In the genomic region with DNA sequence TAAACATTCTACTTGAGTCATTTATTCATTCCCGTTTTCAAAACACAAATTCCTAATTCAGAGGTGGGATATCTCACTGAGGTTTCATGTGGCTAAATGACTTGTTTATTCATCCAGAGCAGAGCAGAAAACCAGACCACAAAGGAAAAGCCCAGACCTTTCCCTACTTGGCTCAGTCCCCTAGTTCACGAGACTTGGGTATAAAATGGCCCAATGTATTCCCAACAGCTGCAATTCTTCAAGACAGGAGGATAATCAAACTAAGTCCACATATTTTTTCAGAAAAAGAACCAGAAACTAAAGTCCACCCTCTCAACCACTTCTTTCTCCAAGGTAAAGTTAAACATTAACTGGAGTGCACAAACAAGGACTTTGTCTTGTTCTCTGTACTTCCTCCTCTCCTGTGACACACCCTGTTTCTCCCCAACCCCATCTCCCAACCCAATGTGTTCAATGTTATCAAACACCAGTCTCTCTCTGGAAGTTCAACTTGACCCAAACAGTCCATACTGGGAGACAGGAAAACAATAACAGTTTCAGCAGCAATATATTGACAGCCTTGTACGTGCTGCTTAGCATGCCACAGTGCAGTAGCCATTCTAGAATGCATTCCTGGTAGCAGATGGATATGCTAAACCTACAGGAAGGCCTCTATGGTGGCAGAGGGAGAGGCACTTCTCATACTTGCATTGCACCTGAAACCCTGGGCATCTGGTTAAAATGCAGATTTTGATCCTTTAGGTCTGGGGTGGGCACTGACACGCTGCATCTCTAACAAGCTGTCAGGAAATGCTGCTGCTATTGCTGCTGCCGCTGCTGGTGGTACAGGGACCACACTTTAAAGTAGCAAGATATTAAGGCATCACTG, we compare ENCODE assay signal across 1 cellular context.
TF ChIP-seq lines count a peak whose summit lies in the region.

No MANE protein-coding gene starts in this region.

TF ChIP-seq in H1, 55 proteins besides CTCF, POLR2A, EP300 and RAD21 (continued from another document):
- TF ChIP-seq, protein P1, sequence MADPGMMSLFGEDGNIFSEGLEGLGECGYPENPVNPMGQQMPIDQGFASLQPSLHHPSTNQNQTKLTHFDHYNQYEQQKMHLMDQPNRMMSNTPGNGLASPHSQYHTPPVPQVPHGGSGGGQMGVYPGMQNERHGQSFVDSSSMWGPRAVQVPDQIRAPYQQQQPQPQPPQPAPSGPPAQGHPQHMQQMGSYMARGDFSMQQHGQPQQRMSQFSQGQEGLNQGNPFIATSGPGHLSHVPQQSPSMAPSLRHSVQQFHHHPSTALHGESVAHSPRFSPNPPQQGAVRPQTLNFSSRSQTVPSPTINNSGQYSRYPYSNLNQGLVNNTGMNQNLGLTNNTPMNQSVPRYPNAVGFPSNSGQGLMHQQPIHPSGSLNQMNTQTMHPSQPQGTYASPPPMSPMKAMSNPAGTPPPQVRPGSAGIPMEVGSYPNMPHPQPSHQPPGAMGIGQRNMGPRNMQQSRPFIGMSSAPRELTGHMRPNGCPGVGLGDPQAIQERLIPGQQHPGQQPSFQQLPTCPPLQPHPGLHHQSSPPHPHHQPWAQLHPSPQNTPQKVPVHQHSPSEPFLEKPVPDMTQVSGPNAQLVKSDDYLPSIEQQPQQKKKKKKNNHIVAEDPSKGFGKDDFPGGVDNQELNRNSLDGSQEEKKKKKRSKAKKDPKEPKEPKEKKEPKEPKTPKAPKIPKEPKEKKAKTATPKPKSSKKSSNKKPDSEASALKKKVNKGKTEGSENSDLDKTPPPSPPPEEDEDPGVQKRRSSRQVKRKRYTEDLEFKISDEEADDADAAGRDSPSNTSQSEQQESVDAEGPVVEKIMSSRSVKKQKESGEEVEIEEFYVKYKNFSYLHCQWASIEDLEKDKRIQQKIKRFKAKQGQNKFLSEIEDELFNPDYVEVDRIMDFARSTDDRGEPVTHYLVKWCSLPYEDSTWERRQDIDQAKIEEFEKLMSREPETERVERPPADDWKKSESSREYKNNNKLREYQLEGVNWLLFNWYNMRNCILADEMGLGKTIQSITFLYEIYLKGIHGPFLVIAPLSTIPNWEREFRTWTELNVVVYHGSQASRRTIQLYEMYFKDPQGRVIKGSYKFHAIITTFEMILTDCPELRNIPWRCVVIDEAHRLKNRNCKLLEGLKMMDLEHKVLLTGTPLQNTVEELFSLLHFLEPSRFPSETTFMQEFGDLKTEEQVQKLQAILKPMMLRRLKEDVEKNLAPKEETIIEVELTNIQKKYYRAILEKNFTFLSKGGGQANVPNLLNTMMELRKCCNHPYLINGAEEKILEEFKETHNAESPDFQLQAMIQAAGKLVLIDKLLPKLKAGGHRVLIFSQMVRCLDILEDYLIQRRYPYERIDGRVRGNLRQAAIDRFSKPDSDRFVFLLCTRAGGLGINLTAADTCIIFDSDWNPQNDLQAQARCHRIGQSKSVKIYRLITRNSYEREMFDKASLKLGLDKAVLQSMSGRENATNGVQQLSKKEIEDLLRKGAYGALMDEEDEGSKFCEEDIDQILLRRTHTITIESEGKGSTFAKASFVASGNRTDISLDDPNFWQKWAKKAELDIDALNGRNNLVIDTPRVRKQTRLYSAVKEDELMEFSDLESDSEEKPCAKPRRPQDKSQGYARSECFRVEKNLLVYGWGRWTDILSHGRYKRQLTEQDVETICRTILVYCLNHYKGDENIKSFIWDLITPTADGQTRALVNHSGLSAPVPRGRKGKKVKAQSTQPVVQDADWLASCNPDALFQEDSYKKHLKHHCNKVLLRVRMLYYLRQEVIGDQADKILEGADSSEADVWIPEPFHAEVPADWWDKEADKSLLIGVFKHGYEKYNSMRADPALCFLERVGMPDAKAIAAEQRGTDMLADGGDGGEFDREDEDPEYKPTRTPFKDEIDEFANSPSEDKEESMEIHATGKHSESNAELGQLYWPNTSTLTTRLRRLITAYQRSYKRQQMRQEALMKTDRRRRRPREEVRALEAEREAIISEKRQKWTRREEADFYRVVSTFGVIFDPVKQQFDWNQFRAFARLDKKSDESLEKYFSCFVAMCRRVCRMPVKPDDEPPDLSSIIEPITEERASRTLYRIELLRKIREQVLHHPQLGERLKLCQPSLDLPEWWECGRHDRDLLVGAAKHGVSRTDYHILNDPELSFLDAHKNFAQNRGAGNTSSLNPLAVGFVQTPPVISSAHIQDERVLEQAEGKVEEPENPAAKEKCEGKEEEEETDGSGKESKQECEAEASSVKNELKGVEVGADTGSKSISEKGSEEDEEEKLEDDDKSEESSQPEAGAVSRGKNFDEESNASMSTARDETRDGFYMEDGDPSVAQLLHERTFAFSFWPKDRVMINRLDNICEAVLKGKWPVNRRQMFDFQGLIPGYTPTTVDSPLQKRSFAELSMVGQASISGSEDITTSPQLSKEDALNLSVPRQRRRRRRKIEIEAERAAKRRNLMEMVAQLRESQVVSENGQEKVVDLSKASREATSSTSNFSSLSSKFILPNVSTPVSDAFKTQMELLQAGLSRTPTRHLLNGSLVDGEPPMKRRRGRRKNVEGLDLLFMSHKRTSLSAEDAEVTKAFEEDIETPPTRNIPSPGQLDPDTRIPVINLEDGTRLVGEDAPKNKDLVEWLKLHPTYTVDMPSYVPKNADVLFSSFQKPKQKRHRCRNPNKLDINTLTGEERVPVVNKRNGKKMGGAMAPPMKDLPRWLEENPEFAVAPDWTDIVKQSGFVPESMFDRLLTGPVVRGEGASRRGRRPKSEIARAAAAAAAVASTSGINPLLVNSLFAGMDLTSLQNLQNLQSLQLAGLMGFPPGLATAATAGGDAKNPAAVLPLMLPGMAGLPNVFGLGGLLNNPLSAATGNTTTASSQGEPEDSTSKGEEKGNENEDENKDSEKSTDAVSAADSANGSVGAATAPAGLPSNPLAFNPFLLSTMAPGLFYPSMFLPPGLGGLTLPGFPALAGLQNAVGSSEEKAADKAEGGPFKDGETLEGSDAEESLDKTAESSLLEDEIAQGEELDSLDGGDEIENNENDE (IDR thresholded peaks at IDR 0.05; ENCODE audit: insufficient replicate concordance, low read length), result no peak
- no peak for TF ChIP-seq CBX8 (IDR thresholded peaks at IDR 0.05; ENCODE audit: borderline replicate concordance, low read depth, low read length)
- TF ChIP-seq RNF2 (IDR thresholded peaks at IDR 0.05; ENCODE audit: borderline replicate concordance, low read depth, low read length, missing control alignments, poor library complexity, severe bottlenecking), result no peak
- no peak for TF ChIP-seq RBBP5 (IDR thresholded peaks at IDR 0.05; ENCODE audit: borderline replicate concordance, low read depth, low read length)
- TF ChIP-seq SUZ12 (IDR thresholded peaks at IDR 0.05; ENCODE audit: low read length), result no peak
- no peak for TF ChIP-seq GTF2F1 (IDR thresholded peaks at IDR 0.05; ENCODE audit: borderline replicate concordance, low read depth, low read length)
